ENCODE assay signal across 20 cellular contexts in the genomic region with DNA sequence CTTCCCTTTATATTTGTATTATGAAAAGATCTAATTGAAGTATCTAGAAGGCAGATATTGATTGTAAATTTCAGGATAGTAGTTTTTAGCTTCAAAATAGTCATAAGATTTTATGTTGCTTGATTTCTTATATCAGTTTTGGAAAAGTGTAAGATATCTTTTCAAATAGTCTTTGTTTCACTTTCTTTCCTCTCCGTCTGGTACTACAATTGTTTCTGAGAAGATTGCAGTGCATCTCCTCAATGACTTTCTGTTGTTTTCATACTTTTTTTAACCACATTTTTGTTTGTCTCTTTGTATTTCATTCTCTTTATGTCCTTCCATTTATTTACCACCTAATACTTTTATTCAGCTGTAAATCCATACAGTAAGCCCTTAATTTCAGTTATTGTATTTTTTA.
DNase-seq lines count a peak whose midpoint lies in the region; ATAC-seq and TF ChIP-seq lines count a peak whose summit lies in the region.
"Had no signal": no experiment of that assay in that cellular context is flagged by ENCODE, and none has a peak within 500 bp of the region (broad histone marks: within the 10 kb centered on the region; RNA-seq: fewer than 3 reads in every experiment).

No MANE protein-coding gene starts in this region.

- TF ChIP-seq CTCF in KMS-11 (conservative IDR thresholded peaks at IDR 0.05; ENCODE audit: low read depth, low read length) (no peak), gastroesophageal sphincter (IDR thresholded peaks at IDR 0.05) (no peak), esophagus squamous epithelium (IDR thresholded peaks at IDR 0.05) (no peak)

- no peaks in the 10 kb centered on the region for H3K27me3 Mint-ChIP-seq in CD8-positive, alpha-beta memory T cell
- H3K27me3 Mint-ChIP-seq in activated naive CD8-positive, alpha-beta T cell: no peaks in the 10 kb centered on the region

- H3K27ac ChIP-seq in ACC112 (ENCODE audit: low read depth, low read length) (no peak overlapping the region), KMS-11 (peak overlapping the region; percentile 23), gastroesophageal sphincter (no peak overlapping the region), esophagus squamous epithelium (no peak overlapping the region)
- no peak overlapping the region for H3K27ac ChIP-seq in CD8-positive, alpha-beta memory T cell (ENCODE audit: low read depth, low read length)
- H3K27ac ChIP-seq: ascending aorta; BLaER1 treated with 17β-estradiol and CSF1 and Interleukin-3, amounts not matched to agents 10 nM and 100 nM; SK-N-MC; WERI-Rb-1 had no signal

- TF ChIP-seq POLR2A in gastroesophageal sphincter (IDR thresholded peaks at IDR 0.05) (no peak), esophagus squamous epithelium (IDR thresholded peaks at IDR 0.05) (no peak)

- CTCF ChIA-PET in CD8-positive, alpha-beta memory T cell (lab: Charles Lee): no interaction called here

- peaks cover 10 to 21% (median 17%) of the 10 kb centered on the region in 3 donors for H3K4me1 Mint-ChIP-seq in CD8-positive, alpha-beta memory T cell
- H3K4me1 Mint-ChIP-seq in activated naive CD8-positive, alpha-beta T cell (ENCODE audit: low read depth): peaks cover 15% of the 10 kb centered on the region

- H3K36me3 Mint-ChIP-seq in CD8-positive, alpha-beta memory T cell: peaks cover 0 to 5% (median 0%) of the 10 kb centered on the region in 3 donors
- H3K36me3 Mint-ChIP-seq in activated naive CD8-positive, alpha-beta T cell: no peaks in the 10 kb centered on the region

- H3K9me3 Mint-ChIP-seq in CD8-positive, alpha-beta memory T cell: no peaks in the 10 kb centered on the region
- no peaks in the 10 kb centered on the region for H3K9me3 Mint-ChIP-seq in activated naive CD8-positive, alpha-beta T cell (ENCODE audit: low read depth)

- ATAC-seq in HG02938 (IDR thresholded peaks at IDR 0.05; ENCODE audit: unreplicated experiment) (no peak), GM18907 (IDR thresholded peaks at IDR 0.05; ENCODE audit: unreplicated experiment) (no peak), gastroesophageal sphincter (no peak)
- ATAC-seq: Panc1, sciatic nerve had no signal

- no peak for TF ChIP-seq EP300 in gastroesophageal sphincter (IDR thresholded peaks at IDR 0.05)

- H3K4me3 ChIP-seq in ACC112 (ENCODE audit: low read depth, low read length) (peak overlapping the region; percentile 77), KMS-11 (IDR thresholded peaks at IDR 0.05; ENCODE audit: insufficient read depth, low read depth, low read length) (peak overlapping the region; percentile 72), gastroesophageal sphincter (no peak overlapping the region), esophagus squamous epithelium (no peak overlapping the region)
- H3K4me3 ChIP-seq in CD8-positive, alpha-beta memory T cell (ENCODE audit: low read length): peak overlapping the region; percentile 5
- H3K4me3 ChIP-seq: ascending aorta; BLaER1 treated with 17β-estradiol and CSF1 and Interleukin-3, amounts not matched to agents 10 nM and 100 nM; HAP-1; SK-N-MC had no signal

- POLR2A ChIA-PET in CD8-positive, alpha-beta memory T cell (lab: Charles Lee): interaction anchor here (0.6 to 0.7 kb wide), 2 partner anchors 15 to 256 kb away, joined by 4 to 7 read pairs; no protein-coding TSS in a partner anchor

- WGBS in gastroesophageal sphincter (ENCODE audit: low coverage in 1 of 2), 2 donors: 78 to 80% methylated on average over 1 of the region's 1 CpG
- 68 to 69% methylated on average over 1 of the region's 1 CpG for WGBS in esophagus squamous epithelium, 2 donors

- no peaks in the 10 kb centered on the region for H3K4me1 ChIP-seq in ACC112 (ENCODE audit: control insufficient read depth, insufficient read depth, low read length, unreplicated experiment)
- H3K4me1 ChIP-seq in CD8-positive, alpha-beta memory T cell (ENCODE audit: insufficient read depth, low read length): no peaks in the 10 kb centered on the region
- H3K4me1 ChIP-seq in KMS-11 (ENCODE audit: low read depth, poor library complexity, severe bottlenecking): peaks cover 16% of the 10 kb centered on the region
- no peaks in the 10 kb centered on the region for H3K4me1 ChIP-seq in gastroesophageal sphincter
- no peaks in the 10 kb centered on the region for H3K4me1 ChIP-seq in esophagus squamous epithelium
- H3K4me1 ChIP-seq: ascending aorta; BLaER1 treated with 17β-estradiol and CSF1 and Interleukin-3, amounts not matched to agents 10 nM and 100 nM; HAP-1 had no signal

- H3K4me2 ChIP-seq in KMS-11: peak overlapping the region; percentile 75
- H3K4me2 ChIP-seq: BLaER1 treated with 17β-estradiol and CSF1 and Interleukin-3, amounts not matched to agents 10 nM and 100 nM had no signal

- no peaks in the 10 kb centered on the region for H4K20me1 ChIP-seq in KMS-11 (ENCODE audit: insufficient read depth)
- H4K20me1 ChIP-seq: BLaER1 treated with 17β-estradiol and CSF1 and Interleukin-3, amounts not matched to agents 10 nM and 100 nM had no signal

- H3K27ac Mint-ChIP-seq in CD8-positive, alpha-beta memory T cell: peak overlapping the region in 6 of 8 donors; percentile 15 to 81 (median 67)
- peak overlapping the region; percentile 62 for H3K27ac Mint-ChIP-seq in activated naive CD8-positive, alpha-beta T cell

- DNase-seq in CD8-positive, alpha-beta memory T cell: no peak
- DNase-seq in esophagus squamous epithelium (lab: John Stamatoyannopoulos, UW): no peak
- DNase-seq: activated CD8-positive, alpha-beta memory T cell treated with anti-CD3 and anti-CD28 coated beads, Interleukin-2, amount 50 U/mL, for 4 hours; DMS79; NCI-H2081; NCI-H526; stimulated activated CD4-positive, alpha-beta T cell treated with anti-CD3 and anti-CD28 coated beads, Interleukin-1b, Interleukin-23, amount 100 ng/mL, for 48 hours; WERI-Rb-1 had no signal

- no peaks in the 10 kb centered on the region for H3K9me3 ChIP-seq in CD8-positive, alpha-beta memory T cell (ENCODE audit: low read length)
- H3K9me3 ChIP-seq in gastroesophageal sphincter: no peaks in the 10 kb centered on the region
- H3K9me3 ChIP-seq in esophagus squamous epithelium: no peaks in the 10 kb centered on the region
- H3K9me3 ChIP-seq: ascending aorta; BLaER1 treated with 17β-estradiol and CSF1 and Interleukin-3, amounts not matched to agents 10 nM and 100 nM; HAP-1 had no signal

- H3K27me3 ChIP-seq in ACC112 (ENCODE audit: insufficient read depth, low read length) (no peaks in the 10 kb centered on the region), KMS-11 (ENCODE audit: insufficient read depth, low read depth) (no peaks in the 10 kb centered on the region), gastroesophageal sphincter (no peaks in the 10 kb centered on the region), esophagus squamous epithelium (no peaks in the 10 kb centered on the region)
- H3K27me3 ChIP-seq in CD8-positive, alpha-beta memory T cell (ENCODE audit: insufficient read depth, low read length, poor library complexity, severe bottlenecking): no peaks in the 10 kb centered on the region
- H3K27me3 ChIP-seq: ascending aorta; BLaER1 treated with 17β-estradiol and CSF1 and Interleukin-3, amounts not matched to agents 10 nM and 100 nM had no signal

- peak overlapping the region; percentile 41 for H3K9ac ChIP-seq in KMS-11
- H3K9ac ChIP-seq: BLaER1 treated with 17β-estradiol and CSF1 and Interleukin-3, amounts not matched to agents 10 nM and 100 nM had no signal

- peak overlapping the region; percentile 57 to 84 (median 79) for H3K4me3 Mint-ChIP-seq in CD8-positive, alpha-beta memory T cell
- H3K4me3 Mint-ChIP-seq in activated naive CD8-positive, alpha-beta T cell: peak overlapping the region; percentile 79

- no peaks in the 10 kb centered on the region for H3K79me2 ChIP-seq in ACC112 (ENCODE audit: control insufficient read depth, insufficient read depth, low read length, unreplicated experiment)
- no peaks in the 10 kb centered on the region for H3K79me2 ChIP-seq in KMS-11 (ENCODE audit: insufficient read depth, low read depth)

- H3K36me3 ChIP-seq in ACC112 (ENCODE audit: insufficient read depth, low read length) (no peaks in the 10 kb centered on the region), KMS-11 (ENCODE audit: insufficient read depth) (no peaks in the 10 kb centered on the region), gastroesophageal sphincter (no peaks in the 10 kb centered on the region), esophagus squamous epithelium (no peaks in the 10 kb centered on the region)
- H3K36me3 ChIP-seq in CD8-positive, alpha-beta memory T cell (ENCODE audit: insufficient read depth, low read length): no peaks in the 10 kb centered on the region
- H3K36me3 ChIP-seq: ascending aorta; BLaER1 treated with 17β-estradiol and CSF1 and Interleukin-3, amounts not matched to agents 10 nM and 100 nM; HAP-1; WERI-Rb-1 had no signal

- H2AFZ ChIP-seq in ACC112 (ENCODE audit: low read length, unreplicated experiment) (peak overlapping the region; percentile 94), KMS-11 (ENCODE audit: low read depth) (peak overlapping the region; percentile 70)

- intact Hi-C loops in esophagus squamous epithelium (cut with DNase I): no loop called here

Comparison
In these comparisons a context has a peak if more than half of its experiments do, and no peak if none do; other contexts are left out.
1. H3K4me3 ChIP-seq: peak in ACC112 (single experiment), CD8-positive, alpha-beta memory T cell (single experiment) and KMS-11 (single experiment); none in gastroesophageal sphincter (0 of 2) and esophagus squamous epithelium (0 of 4).